ENCODE assay signal across 14 cellular contexts in the genomic region with DNA sequence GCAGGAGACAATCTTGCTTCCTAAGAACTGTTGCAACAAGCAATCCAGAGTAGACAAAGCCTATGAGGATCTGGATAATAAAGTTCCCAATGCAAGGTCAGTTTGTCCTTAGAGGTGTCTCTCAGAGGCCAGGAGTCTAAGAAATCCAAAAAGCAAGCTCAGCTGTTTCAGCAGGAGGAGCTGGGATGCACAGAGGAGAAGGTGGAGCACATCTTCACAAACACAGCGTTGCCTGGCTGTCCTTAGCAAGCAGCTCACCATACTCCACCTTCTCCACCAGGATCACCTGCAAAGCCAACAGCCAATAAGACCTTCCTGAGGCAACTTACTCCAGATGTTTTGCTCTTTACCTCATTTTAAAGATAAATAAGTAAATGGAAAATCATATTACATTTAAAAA. TPM values are rescaled to one million over a fixed set of nuclear protein-coding genes. Genes with fewer than 3 reads are reported as not detected.
DNase-seq lines count a peak whose midpoint lies in the region; ATAC-seq and TF ChIP-seq lines count a peak whose summit lies in the region.
"Had no signal": no experiment of that assay in that cellular context is flagged by ENCODE, and none has a peak within 500 bp of the region (broad histone marks: within the 10 kb centered on the region; RNA-seq: fewer than 3 reads in every experiment).

No MANE protein-coding gene starts in this region.

- H3K27me3 ChIP-seq in foreskin keratinocyte = no peaks in the 10 kb centered on the region

- peak overlapping the region; percentile 95 for H3K4me3 Mint-ChIP-seq in activated naive CD4-positive, alpha-beta T cell treated with anti-CD3 and anti-CD28 coated beads, Interleukin-2, amount 50 U/mL, for 24 hours
- H3K4me3 Mint-ChIP-seq in type B pancreatic cell = no peak overlapping the region

- POLR2A ChIA-PET in RWPE1 (lab: Yijun Ruan, JAX; ENCODE audit: low non-redundant PET) = no interaction called here

- no peaks in the 10 kb centered on the region for H3K9me3 Mint-ChIP-seq in activated naive CD4-positive, alpha-beta T cell treated with anti-CD3 and anti-CD28 coated beads, Interleukin-2, amount 50 U/mL, for 24 hours
- no peaks in the 10 kb centered on the region for H3K9me3 Mint-ChIP-seq in type B pancreatic cell

- peak overlapping the region; percentile 97 for H3K27ac Mint-ChIP-seq in activated naive CD4-positive, alpha-beta T cell treated with anti-CD3 and anti-CD28 coated beads, Interleukin-2, amount 50 U/mL, for 24 hours
- peak overlapping the region; percentile 80 for H3K27ac Mint-ChIP-seq in type B pancreatic cell

- CTCF ChIA-PET in RWPE1 (lab: Yijun Ruan, JAX) = interaction anchor here (0.6 kb wide), 1 partner anchor 23 kb away, joined by 5 read pairs; no protein-coding TSS in a partner anchor

- ATAC-seq in foreskin keratinocyte = peak; percentile 42
- no peak for ATAC-seq in GM21825 (IDR thresholded peaks at IDR 0.05; ENCODE audit: unreplicated experiment)
- no peak for ATAC-seq in GM19035 (IDR thresholded peaks at IDR 0.05; ENCODE audit: unreplicated experiment)

- peaks cover 34% of the 10 kb centered on the region for H3K36me3 Mint-ChIP-seq in activated naive CD4-positive, alpha-beta T cell treated with anti-CD3 and anti-CD28 coated beads, Interleukin-2, amount 50 U/mL, for 24 hours
- H3K36me3 Mint-ChIP-seq in type B pancreatic cell = no peaks in the 10 kb centered on the region

- H3K4me1 Mint-ChIP-seq in activated naive CD4-positive, alpha-beta T cell treated with anti-CD3 and anti-CD28 coated beads, Interleukin-2, amount 50 U/mL, for 24 hours = peaks cover 76% of the 10 kb centered on the region
- no peaks in the 10 kb centered on the region for H3K4me1 Mint-ChIP-seq in type B pancreatic cell (ENCODE audit: unreplicated experiment)

- H3K27me3 Mint-ChIP-seq in activated naive CD4-positive, alpha-beta T cell treated with anti-CD3 and anti-CD28 coated beads, Interleukin-2, amount 50 U/mL, for 24 hours = no peaks in the 10 kb centered on the region
- H3K27me3 Mint-ChIP-seq in type B pancreatic cell = no peaks in the 10 kb centered on the region

- DNase-seq in activated naive CD4-positive, alpha-beta T cell treated with anti-CD3 and anti-CD28 coated beads, Interleukin-2, amount 50 U/mL, for 16 hours = no peak
- DNase-seq in RWPE1 (ENCODE audit: low spot score) (no peak), foreskin keratinocyte (no peak), type B pancreatic cell (ENCODE audit: extremely low spot score, unreplicated experiment) (no peak), GM03348 (ENCODE audit: low spot score) (no peak)
- DNase-seq: activated CD8-positive, alpha-beta memory T cell treated with anti-CD3 and anti-CD28 coated beads, Interleukin-2, amount 50 U/mL, for 48 hours; erythroblast; NCI-H82 had no signal

- peaks cover 18% of the 10 kb centered on the region for H3K4me1 ChIP-seq in foreskin keratinocyte

- TF ChIP-seq CTCF in RWPE1 (conservative IDR thresholded peaks at IDR 0.05; ENCODE audit: low read depth) (no peak), foreskin keratinocyte (conservative IDR thresholded peaks at IDR 0.05) (no peak), type B pancreatic cell (conservative IDR thresholded peaks at IDR 0.05) (no peak)

- H3K27ac ChIP-seq in RWPE1 = peak overlapping the region; percentile 90
- H3K27ac ChIP-seq in foreskin keratinocyte = peak overlapping the region; percentile 83

RNA-seq across cellular contexts. Expression of a gene that starts 0.4 kb away (rescaled TPM):
- 108 and 112 TPM in 2 replicates for total RNA-seq in foreskin keratinocyte
- polyA plus RNA-seq in foreskin keratinocyte = 93.0 and 101 TPM in 2 replicates
- total RNA-seq in type B pancreatic cell (ENCODE audit: low replicate concordance) = 2.2 and 3.3 TPM in 2 replicates
- total RNA-seq: cardiac septum, skeletal muscle tissue had no signal
- polyA plus RNA-seq: BJ had no signal

RNA-seq across cellular contexts. Expression of a gene that starts 52.8 kb away (rescaled TPM):
- total RNA-seq in foreskin keratinocyte (0.10 and 0.14 TPM in 2 replicates), type B pancreatic cell (ENCODE audit: low replicate concordance) (not detected in 2 replicates)
- polyA plus RNA-seq in foreskin keratinocyte = 0.07 and 0.17 TPM in 2 replicates

Comparison
In these comparisons a context has a peak if more than half of its experiments do, and no peak if none do; other contexts are left out.
1. RNA of a gene that starts 0.4 kb away (total RNA-seq): 108 to 112 TPM in foreskin keratinocyte; 2.2 to 3.3 TPM in type B pancreatic cell; every median in the first group is over 10 times any median in the second.